In genomic region chr2:88303865-88304264, GRCh38 we compare ENCODE assay signal across 29 cellular contexts.
"Had no signal": no experiment of that assay in that cellular context is flagged by ENCODE, and none has a peak within 500 bp of the region (broad histone marks: within the 10 kb centered on the region; RNA-seq: fewer than 3 reads in every experiment).

No MANE protein-coding gene starts in this region.

- DNase-seq: stimulated activated CD4-positive, alpha-beta T cell treated with anti-CD3 and anti-CD28 coated beads, Interleukin-2, amount 100 ng/mL, for 48 hours; stimulated activated CD4-positive, alpha-beta T cell treated with anti-CD3 and anti-CD28 coated beads, Interleukin-4, amount 100 ng/mL, for 1 hour; stimulated activated CD4-positive, alpha-beta T cell treated with anti-CD3 and anti-CD28 coated beads, Interleukin-4, amount 100 ng/mL, for 24 hours; stimulated activated CD4-positive, alpha-beta T cell treated with anti-CD3 and anti-CD28 coated beads, Interleukin-4, amount 100 ng/mL, for 4 hours; stimulated activated CD8-positive, alpha-beta memory T cell treated with anti-CD3 and anti-CD28 coated beads, Interleukin-4, amount 100 ng/mL, for 48 hours; stimulated activated naive B cell treated with anti-CD40 and anti-IgM and Interleukin-4, amounts not matched to agents 10 μg/mL and 1 μg/mL and 100 μg/mL, for 72 hours; stimulated activated naive CD4-positive, alpha-beta T cell; stimulated activated naive CD4-positive, alpha-beta T cell treated with Interleukin-2 at 50 U/mL for 16 hours; stimulated activated naive CD8-positive, alpha-beta T cell treated with anti-CD3 and anti-CD28 coated beads, Interleukin-15, amount 100 ng/mL, for 72 hours; stimulated activated naive CD8-positive, alpha-beta T cell treated with anti-CD3 and anti-CD28 coated beads, Interleukin-15, Interleukin-2, amounts not matched to agents 100 U/mL and 50 U/mL, for 24 hours; stomach; substantia nigra; testis; thyroid gland; tibial artery; transverse colon; trophoblast cell; upper lobe of left lung; upper lobe of right lung; uterus had no signal

- H3K4me3 Mint-ChIP-seq: stimulated activated effector memory CD8-positive, alpha-beta T cell treated with anti-CD3 and anti-CD28 coated beads, Interleukin-12 subunit alpha, Interleukin-12 subunit beta, amount 100 ng/mL, for 72 hours; stimulated activated memory B cell treated with anti-CD40 and anti-IgM and Interleukin-4, amounts not matched to agents 10 μg/mL and 1 μg/mL and 100 μg/mL, for 72 hours; stimulated activated naive B cell treated with anti-CD40 and anti-IgM and Interleukin-4, amounts not matched to agents 10 μg/mL and 1 μg/mL and 100 μg/mL, for 72 hours; stimulated activated naive CD8-positive, alpha-beta T cell treated with anti-CD3 and anti-CD28 coated beads, Interleukin-15, amount 100 ng/mL, for 72 hours; stimulated activated naive CD8-positive, alpha-beta T cell treated with anti-CD3 and anti-CD28 coated beads, Interleukin-15, Interleukin-2, amounts not matched to agents 100 ng/mL and 50 ng/mL, for 24 hours; type B pancreatic cell had no signal

- H3K4me1 ChIP-seq: stomach, suprapubic skin, testis, thyroid gland, tibial artery, tibial nerve, transverse colon, upper lobe of left lung, upper lobe of right lung, uterus, vagina had no signal

- H3K27ac ChIP-seq: stomach, suprapubic skin, testis, thoracic aorta, thyroid gland, tibial artery, tibial nerve, transverse colon, upper lobe of left lung, upper lobe of right lung, uterus, vagina had no signal

- H3K4me3 ChIP-seq: stomach, suprapubic skin, testis, thoracic aorta, thyroid gland, tibial artery, tibial nerve, transverse colon, upper lobe of left lung, upper lobe of right lung, uterus, vagina had no signal

- H3K36me3 ChIP-seq: stomach, suprapubic skin, thoracic aorta, thyroid gland, tibial artery, tibial nerve, transverse colon, upper lobe of left lung, upper lobe of right lung, uterus, vagina had no signal

- H3K9me3 ChIP-seq: suprapubic skin, testis, thoracic aorta, thyroid gland, transverse colon, upper lobe of right lung, uterus, vagina had no signal

- FAIRE-seq: urothelium cell line had no signal

- H3K4me1 Mint-ChIP-seq: stimulated activated effector memory CD8-positive, alpha-beta T cell treated with anti-CD3 and anti-CD28 coated beads, Interleukin-12 subunit alpha, Interleukin-12 subunit beta, amount 100 ng/mL, for 72 hours; stimulated activated memory B cell treated with anti-CD40 and anti-IgM and Interleukin-4, amounts not matched to agents 10 μg/mL and 1 μg/mL and 100 μg/mL, for 72 hours; stimulated activated naive B cell treated with anti-CD40 and anti-IgM and Interleukin-4, amounts not matched to agents 10 μg/mL and 1 μg/mL and 100 μg/mL, for 72 hours; stimulated activated naive CD8-positive, alpha-beta T cell treated with anti-CD3 and anti-CD28 coated beads, Interleukin-15, amount 100 ng/mL, for 72 hours had no signal

- ATAC-seq: stimulated activated effector memory CD8-positive, alpha-beta T cell treated with anti-CD3 and anti-CD28 coated beads, Interleukin-12 subunit alpha, Interleukin-12 subunit beta, amount 100 ng/mL, for 72 hours; stimulated activated memory B cell treated with anti-CD40 and anti-IgM and Interleukin-4, amounts not matched to agents 10 μg/mL and 1 μg/mL and 100 μg/mL, for 72 hours; stimulated activated naive B cell treated with anti-CD40 and anti-IgM and Interleukin-4, amounts not matched to agents 10 μg/mL and 1 μg/mL and 100 μg/mL, for 72 hours; stimulated activated naive CD8-positive, alpha-beta T cell treated with anti-CD3 and anti-CD28 coated beads, Interleukin-15, amount 100 ng/mL, for 72 hours; stimulated activated naive CD8-positive, alpha-beta T cell treated with anti-CD3 and anti-CD28 coated beads, Interleukin-15, Interleukin-2, amounts not matched to agents 100 U/mL and 50 U/mL, for 24 hours; upper lobe of right lung had no signal

- H3K27me3 ChIP-seq: stomach, suprapubic skin, testis, thyroid gland, tibial artery, tibial nerve, transverse colon, upper lobe of left lung, upper lobe of right lung, uterus, vagina had no signal

- H3K36me3 Mint-ChIP-seq: stimulated activated effector memory CD8-positive, alpha-beta T cell treated with anti-CD3 and anti-CD28 coated beads, Interleukin-12 subunit alpha, Interleukin-12 subunit beta, amount 100 ng/mL, for 72 hours; stimulated activated memory B cell treated with anti-CD40 and anti-IgM and Interleukin-4, amounts not matched to agents 10 μg/mL and 1 μg/mL and 100 μg/mL, for 72 hours; type B pancreatic cell had no signal

- H3K9me3 Mint-ChIP-seq: stimulated activated memory B cell treated with anti-CD40 and anti-IgM and Interleukin-4, amounts not matched to agents 10 μg/mL and 1 μg/mL and 100 μg/mL, for 72 hours had no signal

- H3K27ac Mint-ChIP-seq: stimulated activated effector memory CD8-positive, alpha-beta T cell treated with anti-CD3 and anti-CD28 coated beads, Interleukin-12 subunit alpha, Interleukin-12 subunit beta, amount 100 ng/mL, for 72 hours; stimulated activated memory B cell treated with anti-CD40 and anti-IgM and Interleukin-4, amounts not matched to agents 10 μg/mL and 1 μg/mL and 100 μg/mL, for 72 hours; stimulated activated naive B cell treated with anti-CD40 and anti-IgM and Interleukin-4, amounts not matched to agents 10 μg/mL and 1 μg/mL and 100 μg/mL, for 72 hours; stimulated activated naive CD8-positive, alpha-beta T cell treated with anti-CD3 and anti-CD28 coated beads, Interleukin-15, amount 100 ng/mL, for 72 hours; stimulated activated naive CD8-positive, alpha-beta T cell treated with anti-CD3 and anti-CD28 coated beads, Interleukin-15, Interleukin-2, amounts not matched to agents 100 ng/mL and 50 ng/mL, for 24 hours; type B pancreatic cell had no signal
